Comparison of ENCODE assay signal across 17 cellular contexts in genomic region chr13:61339054-61339621, GRCh38.
"Had no signal": no experiment of that assay in that cellular context is flagged by ENCODE, and none has a peak within 500 bp of the region (broad histone marks: within the 10 kb centered on the region; RNA-seq: fewer than 3 reads in every experiment).

No MANE protein-coding gene starts in this region.

- DNase-seq: activated CD8-positive, alpha-beta memory T cell treated with anti-CD3 and anti-CD28 coated beads, Interleukin-2, amount 50 U/mL, for 4 hours; activated CD8-positive, alpha-beta T cell treated with anti-CD3 and anti-CD28 coated beads for 36 hours; activated naive CD4-positive, alpha-beta T cell treated with anti-CD3 and anti-CD28 coated beads for 36 hours; activated T-cell treated with anti-CD3 and anti-CD28 coated beads, Interleukin-2, amount 50 U/mL, for 72 hours; caudate nucleus; cortex of kidney; effector memory CD4-positive, alpha-beta T cell; left ventricle myocardium inferior; mesenchymal stem cell; spleen; stimulated activated CD4-positive, alpha-beta T cell treated with anti-CD3 and anti-CD28 coated beads, Interleukin-1b, Interleukin-23, amount 100 ng/mL, for 48 hours; transverse colon had no signal

- H3K9me3 Mint-ChIP-seq: activated naive CD4-positive, alpha-beta T cell treated with anti-CD3 and anti-CD28 coated beads for 36 hours; nephron; stimulated activated memory B cell treated with anti-CD40 and anti-IgM and Interleukin-4, amounts not matched to agents 10 μg/mL and 1 μg/mL and 100 μg/mL, for 72 hours had no signal

- H3K4me3 ChIP-seq: left ventricle myocardium inferior, psoas muscle, spleen, transverse colon had no signal

- H3K4me3 Mint-ChIP-seq: activated CD8-positive, alpha-beta T cell treated with anti-CD3 and anti-CD28 coated beads for 36 hours; activated naive CD4-positive, alpha-beta T cell treated with anti-CD3 and anti-CD28 coated beads for 36 hours; activated T-cell treated with anti-CD3 and anti-CD28 coated beads, Interleukin-2, amount 50 U/mL, for 72 hours; nephron; stimulated activated memory B cell treated with anti-CD40 and anti-IgM and Interleukin-4, amounts not matched to agents 10 μg/mL and 1 μg/mL and 100 μg/mL, for 72 hours had no signal

- H3K4me1 Mint-ChIP-seq: nephron; stimulated activated memory B cell treated with anti-CD40 and anti-IgM and Interleukin-4, amounts not matched to agents 10 μg/mL and 1 μg/mL and 100 μg/mL, for 72 hours had no signal

- H3K27me3 Mint-ChIP-seq: activated CD8-positive, alpha-beta T cell treated with anti-CD3 and anti-CD28 coated beads for 36 hours; stimulated activated memory B cell treated with anti-CD40 and anti-IgM and Interleukin-4, amounts not matched to agents 10 μg/mL and 1 μg/mL and 100 μg/mL, for 72 hours had no signal

- H3K36me3 ChIP-seq: left ventricle myocardium inferior, spleen, transverse colon had no signal

- H3K4me1 ChIP-seq: left ventricle myocardium inferior, psoas muscle, spleen, transverse colon had no signal

- H3K9me3 ChIP-seq: psoas muscle, transverse colon had no signal

- FAIRE-seq: islet of Langerhans had no signal

- ATAC-seq: activated CD8-positive, alpha-beta T cell treated with anti-CD3 and anti-CD28 coated beads for 36 hours; activated T-cell treated with anti-CD3 and anti-CD28 coated beads, Interleukin-2, amount 50 U/mL, for 72 hours; psoas muscle; sciatic nerve; stimulated activated memory B cell treated with anti-CD40 and anti-IgM and Interleukin-4, amounts not matched to agents 10 μg/mL and 1 μg/mL and 100 μg/mL, for 72 hours had no signal

- H3K36me3 Mint-ChIP-seq: stimulated activated memory B cell treated with anti-CD40 and anti-IgM and Interleukin-4, amounts not matched to agents 10 μg/mL and 1 μg/mL and 100 μg/mL, for 72 hours had no signal

- H3K27ac Mint-ChIP-seq: activated CD8-positive, alpha-beta T cell treated with anti-CD3 and anti-CD28 coated beads for 36 hours; activated naive CD4-positive, alpha-beta T cell treated with anti-CD3 and anti-CD28 coated beads for 36 hours; activated T-cell treated with anti-CD3 and anti-CD28 coated beads, Interleukin-2, amount 50 U/mL, for 72 hours; nephron; stimulated activated memory B cell treated with anti-CD40 and anti-IgM and Interleukin-4, amounts not matched to agents 10 μg/mL and 1 μg/mL and 100 μg/mL, for 72 hours had no signal
